ENCODE assay signal across 35 cellular contexts in the genomic region with DNA sequence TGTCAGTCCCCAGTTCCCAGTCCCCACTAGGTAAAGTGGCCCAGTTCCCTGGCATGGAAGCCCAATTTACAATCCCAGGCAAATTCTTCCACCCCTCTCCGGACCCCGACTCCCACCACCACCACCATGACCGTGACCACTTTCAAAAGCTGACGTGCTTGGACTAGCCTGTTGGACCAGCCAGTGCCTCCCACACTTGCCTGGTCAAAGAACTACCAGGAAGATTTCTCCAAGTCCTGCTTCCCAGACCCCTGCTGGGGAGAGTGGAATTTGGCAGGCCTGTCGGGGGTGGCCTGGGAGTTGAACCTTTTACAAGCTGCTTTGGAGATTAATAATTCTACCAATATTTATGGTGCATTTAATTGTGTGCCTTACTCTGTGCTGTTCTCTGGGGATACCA. TPM values are rescaled to one million over a fixed set of nuclear protein-coding genes. Genes with fewer than 3 reads are reported as not detected.
"Had no signal": no experiment of that assay in that cellular context is flagged by ENCODE, and none has a peak within 500 bp of the region (broad histone marks: within the 10 kb centered on the region; RNA-seq: fewer than 3 reads in every experiment).

No MANE protein-coding gene starts in this region.

- H3K9me3 ChIP-seq: adrenal gland, body of pancreas, colonic mucosa, gastrocnemius medialis, prostate gland, sigmoid colon, tibial nerve had no signal

- H3K27ac Mint-ChIP-seq: activated CD4-positive, alpha-beta memory T cell treated with anti-CD3 and anti-CD28 coated beads for 36 hours; activated CD4-positive, alpha-beta T cell treated with anti-CD3 and anti-CD28 coated beads, Interleukin-2, amount 10 ng/mL, durations not matched to agents 24 days and 14 days; activated naive CD4-positive, alpha-beta T cell treated with anti-CD3 and anti-CD28 coated beads for 36 hours; activated naive CD8-positive, alpha-beta T cell treated with anti-CD3 and anti-CD28 coated beads for 36 hours; activated T-helper 1 cell treated with anti-CD3 and anti-CD28 coated beads, Interleukin-12 subunit alpha, Interleukin-12 subunit beta, Interleukin-2, Interleukin-4 antibody, amounts not matched to agents 30 ng/mL and 10 ng/mL and 1 ng/mL, durations not matched to agents 14 hours and 24 hours and 36 hours; immature natural killer cell; T-helper 1 cell treated with Interleukin-12 subunit alpha and Interleukin-12 subunit beta and Interleukin-4 antibody, amounts not matched to agents 30 μg/mL and 1 μg/mL, for 36 hours had no signal

- H3K36me3 Mint-ChIP-seq: activated CD4-positive, alpha-beta memory T cell treated with anti-CD3 and anti-CD28 coated beads for 36 hours; activated naive CD8-positive, alpha-beta T cell treated with anti-CD3 and anti-CD28 coated beads for 36 hours; immature natural killer cell; naive thymus-derived CD4-positive, alpha-beta T cell had no signal

- H3K27ac ChIP-seq: adrenal gland, body of pancreas, cardiac muscle cell, colonic mucosa, gastrocnemius medialis, prostate gland, sigmoid colon, tibial nerve, WERI-Rb-1 had no signal

- H3K4me3 ChIP-seq: adrenal gland, body of pancreas, cardiac muscle cell, colonic mucosa, gastrocnemius medialis, prostate gland, sigmoid colon, tibial nerve had no signal

- H3K4me3 Mint-ChIP-seq: activated CD4-positive, alpha-beta memory T cell treated with anti-CD3 and anti-CD28 coated beads for 36 hours; activated CD4-positive, alpha-beta T cell treated with anti-CD3 and anti-CD28 coated beads, Interleukin-2, amount 10 ng/mL, durations not matched to agents 24 days and 14 days; activated naive CD4-positive, alpha-beta T cell treated with anti-CD3 and anti-CD28 coated beads for 36 hours; activated T-helper 1 cell treated with anti-CD3 and anti-CD28 coated beads, Interleukin-12 subunit alpha, Interleukin-12 subunit beta, Interleukin-2, Interleukin-4 antibody, amounts not matched to agents 30 ng/mL and 10 ng/mL and 1 ng/mL, durations not matched to agents 14 hours and 24 hours and 36 hours; immature natural killer cell; T-helper 1 cell treated with Interleukin-12 subunit alpha and Interleukin-12 subunit beta and Interleukin-4 antibody, amounts not matched to agents 30 μg/mL and 1 μg/mL, for 36 hours had no signal

- H3K36me3 ChIP-seq: adrenal gland, cardiac muscle cell, colonic mucosa, gastrocnemius medialis, prostate gland, sigmoid colon, tibial nerve, WERI-Rb-1 had no signal

- H3K4me1 ChIP-seq: adrenal gland, colonic mucosa, gastrocnemius medialis, prostate gland had no signal

- ATAC-seq: body of pancreas; gastrocnemius medialis; naive thymus-derived CD4-positive, alpha-beta T cell had no signal

- H3K9me3 Mint-ChIP-seq: activated CD4-positive, alpha-beta memory T cell treated with anti-CD3 and anti-CD28 coated beads for 36 hours; activated CD4-positive, alpha-beta T cell treated with anti-CD3 and anti-CD28 coated beads, Interleukin-2, amount 10 ng/mL, durations not matched to agents 24 days and 14 days; activated naive CD4-positive, alpha-beta T cell treated with anti-CD3 and anti-CD28 coated beads for 36 hours; activated naive CD8-positive, alpha-beta T cell treated with anti-CD3 and anti-CD28 coated beads for 36 hours; activated T-helper 1 cell treated with anti-CD3 and anti-CD28 coated beads, Interleukin-12 subunit alpha, Interleukin-12 subunit beta, Interleukin-2, Interleukin-4 antibody, amounts not matched to agents 30 ng/mL and 10 ng/mL and 1 ng/mL, durations not matched to agents 14 hours and 24 hours and 36 hours; immature natural killer cell; T-helper 1 cell treated with Interleukin-12 subunit alpha and Interleukin-12 subunit beta and Interleukin-4 antibody, amounts not matched to agents 30 μg/mL and 1 μg/mL, for 36 hours had no signal

- DNase-seq: activated CD4-positive, alpha-beta memory T cell treated with anti-CD3 and anti-CD28 coated beads for 36 hours; activated CD4-positive, alpha-beta T cell treated with anti-CD3 and anti-CD28 coated beads, Interleukin-2, amount 10 ng/mL, durations not matched to agents 24 days and 14 days; activated CD4-positive, CD25-positive, alpha-beta regulatory T cell treated with anti-CD3 and anti-CD28 coated beads, Interleukin-2, amount 50 U/mL, for 72 hours; activated CD8-positive, alpha-beta memory T cell treated with anti-CD3 and anti-CD28 coated beads, Interleukin-2, amount 50 U/mL, for 4 hours; activated effector memory CD4-positive, alpha-beta T cell treated with anti-CD3 and anti-CD28 coated beads, Interleukin-2, amount 50 U/mL, for 16 hours; activated naive CD4-positive, alpha-beta T cell treated with anti-CD3 and anti-CD28 coated beads for 36 hours; activated naive CD8-positive, alpha-beta T cell treated with anti-CD3 and anti-CD28 coated beads for 36 hours; activated T-cell treated with anti-CD3 and anti-CD28 coated beads, Interleukin-2, amount 50 U/mL, for 1 hour; adrenal gland; aorta; body of pancreas; cerebellar nuclear complex; colonic mucosa; effector CD8-positive, alpha-beta T cell; gastrocnemius medialis; hippocampal formation; immature natural killer cell; naive thymus-derived CD4-positive, alpha-beta T cell; sigmoid colon; small intestine; stimulated activated CD4-positive, alpha-beta T cell treated with anti-CD3 and anti-CD28 coated beads, Interleukin-15, amount 100 ng/mL, for 24 hours; stimulated activated CD4-positive, alpha-beta T cell treated with anti-CD3 and anti-CD28 coated beads, Interleukin-2, amount 100 ng/mL, for 24 hours; stimulated activated naive CD4-positive, alpha-beta T cell; SW 1271; T-helper 9 cell; WERI-Rb-1 had no signal

RNA-seq across cellular contexts. Expression of gene PTPRT, which starts 1.4 kb away (rescaled TPM):
- total RNA-seq: activated CD4-positive, alpha-beta memory T cell treated with anti-CD3 and anti-CD28 coated beads for 36 hours; activated CD4-positive, alpha-beta T cell treated with anti-CD3 and anti-CD28 coated beads, Interleukin-2, amount 10 ng/mL, durations not matched to agents 24 days and 14 days; activated CD8-positive, alpha-beta memory T cell treated with anti-CD3 and anti-CD28 coated beads for 36 hours; activated naive CD4-positive, alpha-beta T cell treated with anti-CD3 and anti-CD28 coated beads for 36 hours; activated naive CD8-positive, alpha-beta T cell treated with anti-CD3 and anti-CD28 coated beads for 36 hours; activated T-helper 1 cell treated with anti-CD3 and anti-CD28 coated beads, Interleukin-12 subunit alpha, Interleukin-12 subunit beta, Interleukin-2, Interleukin-4 antibody, amounts not matched to agents 30 ng/mL and 10 ng/mL and 1 ng/mL, durations not matched to agents 14 hours and 24 hours and 36 hours; dermis microvascular lymphatic vessel endothelial cell; epithelial cell of proximal tubule; gastrocnemius medialis; naive thymus-derived CD4-positive, alpha-beta T cell; osteocyte had no signal
- polyA plus RNA-seq: immature natural killer cell; naive thymus-derived CD4-positive, alpha-beta T cell had no signal
